ENCODE assay signal across 30 cellular contexts in genomic region chr18:55339990-55340389, GRCh38.
DNase-seq lines count a peak whose midpoint lies in the region; ATAC-seq, FAIRE-seq and TF ChIP-seq lines count a peak whose summit lies in the region.
"Had no signal": no experiment of that assay in that cellular context is flagged by ENCODE, and none has a peak within 500 bp of the region (broad histone marks: within the 10 kb centered on the region; RNA-seq: fewer than 3 reads in every experiment).

No MANE protein-coding gene starts in this region.

- no peak for TF ChIP-seq CTCF in A673 (conservative IDR thresholded peaks at IDR 0.05; ENCODE audit: low read depth, low read length)
- no peak for TF ChIP-seq CTCF in endothelial cell of umbilical vein (IDR thresholded peaks at IDR 0.05; ENCODE audit: extremely low read depth in 1 of 2, insufficient read depth in 1 of 2, low read depth in 1 of 2, low read length in 2 of 2)
- no peak for TF ChIP-seq CTCF in gastrocnemius medialis (IDR thresholded peaks at IDR 0.05 in 4 of 5, conservative IDR thresholded peaks at IDR 0.05 in 1 of 5)
- TF ChIP-seq CTCF in MCF 10A (IDR thresholded peaks at IDR 0.05; ENCODE audit: unreplicated experiment), result no peak

- no peak for FAIRE-seq in endothelial cell of umbilical vein (lab: Jason Lieb, UNC)
- FAIRE-seq: GM18507, keratinocyte, RCC 7860 had no signal

- no peaks in the 10 kb centered on the region for H3K36me3 Mint-ChIP-seq in MCF 10A (ENCODE audit: insufficient read depth, unreplicated experiment)
- no peaks in the 10 kb centered on the region for H3K36me3 Mint-ChIP-seq in natural killer cell treated with Interleukin-12 subunit alpha and Interleukin-12 subunit beta and Interleukin-15 and Interleukin-18, amount 100 ng/mL, for 72 hours
- H3K36me3 Mint-ChIP-seq: activated CD8-positive, alpha-beta memory T cell treated with anti-CD3 and anti-CD28 coated beads, Interleukin-2, amount 10 ng/mL, durations not matched to agents 7 days and 5 days; activated naive CD8-positive, alpha-beta T cell treated with anti-CD3 and anti-CD28 coated beads, Interleukin-2, amount 10 ng/mL, durations not matched to agents 7 days and 5 days had no signal

- no peaks in the 10 kb centered on the region for H3K4me1 Mint-ChIP-seq in MCF 10A (ENCODE audit: insufficient read depth, unreplicated experiment)
- H3K4me1 Mint-ChIP-seq in natural killer cell treated with Interleukin-12 subunit alpha and Interleukin-12 subunit beta and Interleukin-15 and Interleukin-18, amount 100 ng/mL, for 72 hours (ENCODE audit: low read depth in 2 of 2), result peaks cover 6 to 15% of the 10 kb centered on the region in 2 donors
- H3K4me1 Mint-ChIP-seq: activated CD8-positive, alpha-beta memory T cell treated with anti-CD3 and anti-CD28 coated beads, Interleukin-2, amount 10 ng/mL, durations not matched to agents 7 days and 5 days; activated naive CD8-positive, alpha-beta T cell treated with anti-CD3 and anti-CD28 coated beads, Interleukin-2, amount 10 ng/mL, durations not matched to agents 7 days and 5 days had no signal

- dilution Hi-C loops in endothelial cell of umbilical vein (cut with MboI; ENCODE audit: extremely low pct_ligation_motif_present, low sequenced_read_pairs), result no loop called here

- peak overlapping the region; percentile 66 for H3K27ac ChIP-seq in A673 (ENCODE audit: low read depth, low read length, poor library complexity, severe bottlenecking)
- peak overlapping the region; percentile 12 for H3K27ac ChIP-seq in HUES48 (ENCODE audit: low read depth, low read length)
- peak overlapping the region; percentile 83 for H3K27ac ChIP-seq in endothelial cell of umbilical vein (ENCODE audit: insufficient read depth, low read depth, low read length)
- H3K27ac ChIP-seq in gastrocnemius medialis, result peak overlapping the region; percentile 75 to 85 (median 82)
- H3K27ac ChIP-seq: cardiac muscle cell had no signal

- POLR2A ChIA-PET in A673 (lab: Charles Lee; ENCODE audit: low non-redundant PET), result no interaction called here
- POLR2A ChIA-PET in endothelial cell of umbilical vein (lab: Charles Lee), result interaction anchor here (1.0 kb wide), 1 partner anchor 9 kb away, joined by 3 read pairs; no protein-coding TSS in a partner anchor
- POLR2A ChIA-PET in MCF 10A (lab: Yijun Ruan, JAX), result interaction anchor here (0.9 kb wide), 1 partner anchor 9 kb away, joined by 3 read pairs; no protein-coding TSS in a partner anchor

- H3K79me2 ChIP-seq in endothelial cell of umbilical vein (ENCODE audit: control insufficient read depth, insufficient read depth, low read length), result peaks cover 54% of the 10 kb centered on the region

- intact Hi-C loops in A673 (cut with micrococcal nuclease; ENCODE audit: unreplicated experiment), result loop anchor here (5.0 to 10.0 kb wide), 2 partner anchors 165 to 247 kb away; partner anchors contain the start of gene TCF4
- intact Hi-C loops in endothelial cell of umbilical vein (cut with micrococcal nuclease), result loop anchor here (1.0 to 5.0 kb wide), 5 partner anchors 47 to 1237 kb away; partner anchors contain the start of gene TCF4
- intact Hi-C loops in gastrocnemius medialis (cut with DNase I; ENCODE audit: low total_unique reads), result loop anchor here (5.0 kb wide), 2 partner anchors 62 to 247 kb away; partner anchors contain the start of gene TCF4
- intact Hi-C loops in MCF 10A (cut with micrococcal nuclease), result loop anchor here (5.0 kb wide), 2 partner anchors 77 to 522 kb away; no protein-coding TSS in a partner anchor

- no peak overlapping the region for H2AFZ ChIP-seq in endothelial cell of umbilical vein (ENCODE audit: low read depth, low read length)

- H3K36me3 ChIP-seq in A673 (ENCODE audit: insufficient read depth, low read length, poor library complexity, severe bottlenecking) (no peaks in the 10 kb centered on the region), HUES48 (ENCODE audit: control insufficient read depth, insufficient read depth, low read length) (no peaks in the 10 kb centered on the region), endothelial cell of umbilical vein (ENCODE audit: control insufficient read depth in 2 of 2, extremely low read depth in 1 of 2, insufficient read depth in 2 of 2, low read length in 2 of 2) (no peaks in the 10 kb centered on the region), gastrocnemius medialis (no peaks in the 10 kb centered on the region)
- H3K36me3 ChIP-seq: ascending aorta, BE2C, cardiac muscle cell, tibial artery had no signal

- BruUV-seq in A673 (replicated peaks; lab: Mats Ljungman, UMichigan) (no TSS peak), endothelial cell of umbilical vein (replicated peaks; lab: Mats Ljungman, UMichigan) (no TSS peak), MCF 10A (replicated peaks; lab: Mats Ljungman, UMichigan) (no TSS peak)

- no peaks in the 10 kb centered on the region for H3K9me3 Mint-ChIP-seq in MCF 10A (ENCODE audit: unreplicated experiment)
- no peaks in the 10 kb centered on the region for H3K9me3 Mint-ChIP-seq in natural killer cell treated with Interleukin-12 subunit alpha and Interleukin-12 subunit beta and Interleukin-15 and Interleukin-18, amount 100 ng/mL, for 72 hours
- H3K9me3 Mint-ChIP-seq: activated naive CD8-positive, alpha-beta T cell treated with anti-CD3 and anti-CD28 coated beads, Interleukin-2, amount 10 ng/mL, durations not matched to agents 7 days and 5 days; activated T-cell treated with anti-CD3 and anti-CD28 coated beads, Interleukin-2, amount 50 U/mL, for 4 hours; nephron progenitor cell had no signal

- no peaks in the 10 kb centered on the region for H3K9me3 ChIP-seq in A673 (ENCODE audit: low read depth, low read length, poor library complexity, severe bottlenecking)
- H3K9me3 ChIP-seq in HUES48 (ENCODE audit: control insufficient read depth, insufficient read depth, low read length), result no peaks in the 10 kb centered on the region
- no peaks in the 10 kb centered on the region for H3K9me3 ChIP-seq in endothelial cell of umbilical vein (replicated peaks; ENCODE audit: control insufficient read depth, insufficient read depth, low read length)
- no peaks in the 10 kb centered on the region for H3K9me3 ChIP-seq in gastrocnemius medialis
- H3K9me3 ChIP-seq: ascending aorta, BE2C, tibial artery had no signal

- no peak overlapping the region for H3K9ac ChIP-seq in HUES48 (ENCODE audit: low read depth, low read length)
- peak overlapping the region; percentile 58 for H3K9ac ChIP-seq in endothelial cell of umbilical vein (replicated peaks; ENCODE audit: extremely low read depth, insufficient read depth, low read length)

- no peak for ATAC-seq in gastrocnemius medialis
- ATAC-seq in natural killer cell treated with Interleukin-12 subunit alpha and Interleukin-12 subunit beta and Interleukin-15 and Interleukin-18, amount 100 ng/mL, for 72 hours, result no peak
- ATAC-seq: activated CD8-positive, alpha-beta memory T cell treated with anti-CD3 and anti-CD28 coated beads, Interleukin-2, amount 10 ng/mL, durations not matched to agents 7 days and 5 days; activated T-cell treated with anti-CD3 and anti-CD28 coated beads, Interleukin-2, amount 50 U/mL, for 4 hours; stimulated activated naive CD8-positive, alpha-beta T cell treated with anti-CD3 and anti-CD28 coated beads, Interleukin-15, Interleukin-2, amounts not matched to agents 100 U/mL and 50 U/mL, for 24 hours had no signal

- DNase-seq in A673 (ENCODE audit: low spot score) (no peak), endothelial cell of umbilical vein (ENCODE audit: low read depth, low spot score) (no peak), gastrocnemius medialis (no peak), KG1 (lab: John Stamatoyannopoulos, UW) (no peak), MCF 10A (ENCODE audit: unreplicated experiment) (no peak)
- no peak for DNase-seq in activated CD4-positive, alpha-beta T cell treated with anti-CD3 and anti-CD28 coated beads for 4 hours
- DNase-seq in natural killer cell treated with Interleukin-12 subunit alpha and Interleukin-12 subunit beta and Interleukin-15 and Interleukin-18, amount 100 ng/mL, for 72 hours (ENCODE audit: low spot score), result no peak
- DNase-seq: ACHN; activated CD8-positive, alpha-beta memory T cell treated with anti-CD3 and anti-CD28 coated beads, Interleukin-2, amount 10 ng/mL, durations not matched to agents 7 days and 5 days; activated gamma-delta T cell treated with Interleukin-2 at 50 U/mL for 16 hours; activated naive CD8-positive, alpha-beta T cell treated with anti-CD3 and anti-CD28 coated beads, Interleukin-2, amount 10 ng/mL, durations not matched to agents 7 days and 5 days; activated T-cell treated with anti-CD3 and anti-CD28 coated beads, Interleukin-2, amount 50 U/mL, for 4 hours; BE2C; DMS153; effector memory CD4-positive, alpha-beta T cell; NCI-H1105; NCI-H187 treated with DMSO at 0.1 percent for 48 hours; NCI-H226; nephron progenitor cell; stimulated activated naive CD8-positive, alpha-beta T cell treated with anti-CD3 and anti-CD28 coated beads, Interleukin-15, Interleukin-2, amounts not matched to agents 100 U/mL and 50 U/mL, for 24 hours; tibial artery had no signal

- H3K27me3 Mint-ChIP-seq in MCF 10A (ENCODE audit: insufficient read depth, unreplicated experiment), result no peaks in the 10 kb centered on the region
- H3K27me3 Mint-ChIP-seq in natural killer cell treated with Interleukin-12 subunit alpha and Interleukin-12 subunit beta and Interleukin-15 and Interleukin-18, amount 100 ng/mL, for 72 hours, result no peaks in the 10 kb centered on the region
- H3K27me3 Mint-ChIP-seq: activated CD8-positive, alpha-beta memory T cell treated with anti-CD3 and anti-CD28 coated beads, Interleukin-2, amount 10 ng/mL, durations not matched to agents 7 days and 5 days had no signal

- H3K27me3 ChIP-seq in A673 (replicated peaks; ENCODE audit: insufficient read depth, low read depth, low read length, poor library complexity) (no peaks in the 10 kb centered on the region), HUES48 (ENCODE audit: control insufficient read depth, insufficient read depth, low read length) (no peaks in the 10 kb centered on the region), endothelial cell of umbilical vein (ENCODE audit: control insufficient read depth in 2 of 2, insufficient read depth in 2 of 2, low read length in 2 of 2) (no peaks in the 10 kb centered on the region), gastrocnemius medialis (no peaks in the 10 kb centered on the region)
- H3K27me3 ChIP-seq: ascending aorta, BE2C, cardiac muscle cell, tibial artery had no signal

- no peak for TF ChIP-seq POLR2A in endothelial cell of umbilical vein (IDR thresholded peaks at IDR 0.05; ENCODE audit: low read depth, low read length)
- TF ChIP-seq POLR2A in gastrocnemius medialis (IDR thresholded peaks at IDR 0.05), result no peak

- H3K4me3 ChIP-seq in A673 (ENCODE audit: low read depth, low read length, poor library complexity, severe bottlenecking) (no peak overlapping the region), HUES48 (ENCODE audit: low read depth, low read length) (no peak overlapping the region), endothelial cell of umbilical vein (replicated peaks in 1 of 3; ENCODE audit: insufficient read depth in 1 of 3, low read depth in 1 of 3, low read length in 3 of 3) (no peak overlapping the region), gastrocnemius medialis (no peak overlapping the region)
- H3K4me3 ChIP-seq: ascending aorta, cardiac muscle cell, coronary artery, lung, skin epidermis, tibial artery had no signal

- H3K4me1 ChIP-seq in A673 (ENCODE audit: insufficient read depth, low read length, poor library complexity, severe bottlenecking), result peaks cover 87% of the 10 kb centered on the region
- peaks cover 40% of the 10 kb centered on the region for H3K4me1 ChIP-seq in HUES48 (ENCODE audit: control insufficient read depth, insufficient read depth, low read length)
- peaks cover 41% of the 10 kb centered on the region for H3K4me1 ChIP-seq in endothelial cell of umbilical vein (ENCODE audit: control insufficient read depth, extremely low read depth, insufficient read depth, low read length)
- H3K4me1 ChIP-seq in gastrocnemius medialis, result peaks cover 44 to 59% of the 10 kb centered on the region in 2 donors

- peaks cover 4% of the 10 kb centered on the region for H4K20me1 ChIP-seq in endothelial cell of umbilical vein (replicated peaks; ENCODE audit: control insufficient read depth, extremely low read depth, insufficient read depth, low read length)

- CTCF ChIA-PET in A673 (lab: Charles Lee) (no interaction called here), endothelial cell of umbilical vein (lab: Charles Lee) (interaction anchor here (1.2 to 2.0 kb wide), 3 partner anchors 106 to 1236 kb away, joined by 3 to 7 read pairs (median 6); no protein-coding TSS in a partner anchor), MCF 10A (lab: Yijun Ruan, JAX) (interaction anchor here (1.3 to 2.3 kb wide), 2 partner anchors 49 to 106 kb away, joined by 4 to 8 read pairs; no protein-coding TSS in a partner anchor)

- H3K27ac Mint-ChIP-seq in MCF 10A (ENCODE audit: low read depth, unreplicated experiment), result no peak overlapping the region
- no peak overlapping the region for H3K27ac Mint-ChIP-seq in natural killer cell treated with Interleukin-12 subunit alpha and Interleukin-12 subunit beta and Interleukin-15 and Interleukin-18, amount 100 ng/mL, for 72 hours
- H3K27ac Mint-ChIP-seq: activated CD8-positive, alpha-beta memory T cell treated with anti-CD3 and anti-CD28 coated beads, Interleukin-2, amount 10 ng/mL, durations not matched to agents 7 days and 5 days; activated naive CD8-positive, alpha-beta T cell treated with anti-CD3 and anti-CD28 coated beads, Interleukin-2, amount 10 ng/mL, durations not matched to agents 7 days and 5 days; nephron progenitor cell had no signal

- H3K4me2 ChIP-seq in endothelial cell of umbilical vein (ENCODE audit: insufficient read depth, low read length), result peak overlapping the region; percentile 56

- H3K9me1 ChIP-seq in endothelial cell of umbilical vein (replicated peaks; ENCODE audit: control insufficient read depth, extremely low read depth, insufficient read depth, low read length), result no peaks in the 10 kb centered on the region

- no peak overlapping the region for H3K4me3 Mint-ChIP-seq in MCF 10A (ENCODE audit: unreplicated experiment)
- no peak overlapping the region for H3K4me3 Mint-ChIP-seq in natural killer cell treated with Interleukin-12 subunit alpha and Interleukin-12 subunit beta and Interleukin-15 and Interleukin-18, amount 100 ng/mL, for 72 hours
- H3K4me3 Mint-ChIP-seq: activated CD8-positive, alpha-beta memory T cell treated with anti-CD3 and anti-CD28 coated beads, Interleukin-2, amount 10 ng/mL, durations not matched to agents 7 days and 5 days; activated naive CD8-positive, alpha-beta T cell treated with anti-CD3 and anti-CD28 coated beads, Interleukin-2, amount 10 ng/mL, durations not matched to agents 7 days and 5 days; activated T-cell treated with anti-CD3 and anti-CD28 coated beads, Interleukin-2, amount 50 U/mL, for 4 hours; nephron progenitor cell had no signal

- in situ Hi-C loops in gastrocnemius medialis (cut with MboI; ENCODE audit: low sequenced_read_pairs in 4 of 4), result loop anchor here in 1 of 4 donors (10.0 to 25.0 kb wide), 3 partner anchors 103 to 1222 kb away; no protein-coding TSS in a partner anchor

Comparison
In these comparisons a context has a peak if more than half of its experiments do, and no peak if none do; other contexts are left out.
1. H3K27ac ChIP-seq: peak in every context shown above with its lines; median percentile 83 in endothelial cell of umbilical vein; 82 in gastrocnemius medialis; 66 in A673; 12 in HUES48.